In the genomic region with DNA sequence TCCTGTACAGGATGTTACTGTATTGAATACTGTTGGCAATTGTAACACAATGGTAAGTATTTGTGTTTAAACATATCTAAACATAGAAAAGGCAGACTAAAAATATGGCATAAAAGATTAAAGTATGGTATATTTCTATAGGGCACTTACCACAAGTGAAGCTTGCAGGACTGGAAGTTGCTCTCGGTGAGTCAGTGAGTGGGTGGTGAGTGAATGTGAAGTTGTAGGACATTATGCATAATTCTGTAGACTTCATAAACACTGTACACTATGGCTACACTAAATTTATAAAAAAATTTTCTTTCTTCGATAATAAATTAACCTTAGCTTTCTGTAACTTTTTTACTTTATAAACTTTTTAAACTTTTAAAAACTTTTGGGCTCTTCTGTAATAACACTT, we compare ENCODE assay signal across 17 cellular contexts.
"Had no signal": no experiment of that assay in that cellular context is flagged by ENCODE, and none has a peak within 500 bp of the region (broad histone marks: within the 10 kb centered on the region; RNA-seq: fewer than 3 reads in every experiment).

No MANE protein-coding gene starts in this region.

- H3K4me3 ChIP-seq: coronary artery, heart right ventricle, psoas muscle, right lobe of liver had no signal

- H3K36me3 Mint-ChIP-seq: activated naive CD8-positive, alpha-beta T cell; stimulated activated naive B cell treated with anti-CD40 and anti-IgM and Interleukin-4, amounts not matched to agents 10 μg/mL and 1 μg/mL and 100 μg/mL, for 72 hours had no signal

- H3K4me1 ChIP-seq: heart right ventricle, psoas muscle, right lobe of liver had no signal

- FAIRE-seq: endometrium, small intestine had no signal

- H3K4me3 Mint-ChIP-seq: activated naive CD8-positive, alpha-beta T cell; activated T-helper 1 cell treated with anti-CD3 and anti-CD28 coated beads, Interleukin-12 subunit alpha, Interleukin-12 subunit beta, Interleukin-2, Interleukin-4 antibody, amounts not matched to agents 30 ng/mL and 10 ng/mL and 1 ng/mL, durations not matched to agents 14 hours and 24 hours and 36 hours; central memory CD8-positive, alpha-beta T cell; naive thymus-derived CD4-positive, alpha-beta T cell; stimulated activated naive B cell treated with anti-CD40 and anti-IgM and Interleukin-4, amounts not matched to agents 10 μg/mL and 1 μg/mL and 100 μg/mL, for 72 hours had no signal

- H3K27ac ChIP-seq: coronary artery, heart right ventricle, psoas muscle, right lobe of liver had no signal

- DNase-seq: activated CD4-positive, alpha-beta T cell treated with anti-CD3 and anti-CD28 coated beads, Interleukin-2, amount 50 U/mL, for 1 hour; activated CD4-positive, CD25-positive, alpha-beta regulatory T cell; amygdala; heart right ventricle; mesenchymal stem cell; naive thymus-derived CD4-positive, alpha-beta T cell; psoas muscle; right lobe of liver; small intestine; stimulated activated naive B cell treated with anti-CD40 and anti-IgM and Interleukin-4, amounts not matched to agents 10 μg/mL and 1 μg/mL and 100 μg/mL, for 72 hours; T-helper 1 cell; T-helper 9 cell had no signal

- H3K27ac Mint-ChIP-seq: activated naive CD8-positive, alpha-beta T cell; activated T-helper 1 cell treated with anti-CD3 and anti-CD28 coated beads, Interleukin-12 subunit alpha, Interleukin-12 subunit beta, Interleukin-2, Interleukin-4 antibody, amounts not matched to agents 30 ng/mL and 10 ng/mL and 1 ng/mL, durations not matched to agents 14 hours and 24 hours and 36 hours; naive thymus-derived CD4-positive, alpha-beta T cell; stimulated activated naive B cell treated with anti-CD40 and anti-IgM and Interleukin-4, amounts not matched to agents 10 μg/mL and 1 μg/mL and 100 μg/mL, for 72 hours had no signal

- ATAC-seq: heart right ventricle; naive thymus-derived CD4-positive, alpha-beta T cell; psoas muscle; right lobe of liver; stimulated activated naive B cell treated with anti-CD40 and anti-IgM and Interleukin-4, amounts not matched to agents 10 μg/mL and 1 μg/mL and 100 μg/mL, for 72 hours had no signal

- H3K9me3 Mint-ChIP-seq: activated T-helper 1 cell treated with anti-CD3 and anti-CD28 coated beads, Interleukin-12 subunit alpha, Interleukin-12 subunit beta, Interleukin-2, Interleukin-4 antibody, amounts not matched to agents 30 ng/mL and 10 ng/mL and 1 ng/mL, durations not matched to agents 14 hours and 24 hours and 36 hours; central memory CD8-positive, alpha-beta T cell had no signal

- H3K27me3 ChIP-seq: right lobe of liver had no signal

- H3K36me3 ChIP-seq: heart right ventricle, right lobe of liver had no signal

- H3K9me3 ChIP-seq: heart right ventricle, psoas muscle, right lobe of liver had no signal
